In the genomic region with DNA sequence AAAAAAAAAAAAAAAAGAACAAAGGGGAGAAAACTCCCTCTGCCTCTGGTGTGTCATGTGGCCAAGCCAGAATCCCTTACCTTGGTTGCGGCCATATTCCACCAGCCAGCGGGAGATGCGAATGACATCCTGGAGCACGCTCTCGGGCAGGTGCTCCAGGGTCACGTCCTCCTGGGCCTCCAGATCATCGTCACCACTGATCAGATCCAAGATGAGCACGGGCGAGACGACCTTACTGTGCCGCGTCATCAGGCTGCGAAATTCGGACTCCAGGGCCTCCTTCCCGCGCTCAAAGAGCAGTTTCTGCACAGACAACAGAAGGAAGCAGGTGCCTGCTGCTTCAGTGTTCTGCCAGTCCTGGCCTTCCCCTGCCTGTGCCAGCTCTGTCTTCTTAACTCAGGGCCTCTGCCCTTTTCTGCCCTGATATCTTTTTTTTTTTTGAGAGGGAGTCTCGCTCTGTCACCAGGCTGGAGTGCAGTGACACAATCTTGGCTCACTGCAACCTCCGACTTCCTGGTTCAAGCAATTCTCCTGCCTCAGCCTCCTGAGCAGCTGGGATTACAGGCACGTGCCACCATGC, we compare ENCODE assay signal across 41 cellular contexts. TPM values are rescaled to one million over a fixed set of nuclear protein-coding genes. Genes with fewer than 3 reads are reported as not detected.
"Had no signal": no experiment of that assay in that cellular context is flagged by ENCODE, and none has a peak within 500 bp of the region (broad histone marks: within the 10 kb centered on the region; RNA-seq: fewer than 3 reads in every experiment).

No MANE protein-coding gene starts in this region.

- H3K9me3 ChIP-seq: adrenal gland, body of pancreas, esophagus squamous epithelium, gastroesophageal sphincter, heart right ventricle had no signal

- H3K4me3 ChIP-seq: adrenal gland, body of pancreas, cardiac muscle cell, esophagus squamous epithelium, gastroesophageal sphincter, heart right ventricle had no signal

- H3K27me3 ChIP-seq: adrenal gland, body of pancreas, cardiac muscle cell, esophagus squamous epithelium, gastroesophageal sphincter, heart right ventricle had no signal

- H3K9me3 Mint-ChIP-seq: activated CD4-positive, alpha-beta memory T cell treated with anti-CD3 and anti-CD28 coated beads for 36 hours; activated CD4-positive, alpha-beta T cell treated with anti-CD3 and anti-CD28 coated beads, Interleukin-2, amount 10 ng/mL, durations not matched to agents 24 days and 14 days; activated naive CD4-positive, alpha-beta T cell treated with anti-CD3 and anti-CD28 coated beads for 36 hours; activated naive CD4-positive, alpha-beta T cell treated with anti-CD3 and anti-CD28 coated beads, Interleukin-2, amount 50 U/mL, for 24 hours; activated naive CD8-positive, alpha-beta T cell treated with anti-CD3 and anti-CD28 coated beads for 36 hours; activated naive CD8-positive, alpha-beta T cell treated with anti-CD3 and anti-CD28 coated beads, Interleukin-2, amount 50 U/mL, for 24 hours; activated T-helper 1 cell treated with anti-CD3 and anti-CD28 coated beads, Interleukin-12 subunit alpha, Interleukin-12 subunit beta, Interleukin-2, Interleukin-4 antibody, amounts not matched to agents 30 ng/mL and 10 ng/mL and 1 ng/mL, durations not matched to agents 14 hours and 24 hours and 36 hours; activated T-helper 2 cell treated with anti-CD3 and anti-CD28 coated beads, Interferon-gamma antibody, Interleukin-2, Interleukin-4, amounts not matched to agents 10 μg/mL and 5 μg/mL and 100 μg/mL, durations not matched to agents 14 hours and 24 hours and 36 hours; T-cell; T-helper 1 cell treated with Interleukin-12 subunit alpha and Interleukin-12 subunit beta and Interleukin-4 antibody, amounts not matched to agents 30 μg/mL and 1 μg/mL, for 36 hours had no signal

- H3K4me3 Mint-ChIP-seq: activated CD4-positive, alpha-beta memory T cell treated with anti-CD3 and anti-CD28 coated beads for 36 hours; activated CD4-positive, alpha-beta T cell treated with anti-CD3 and anti-CD28 coated beads for 36 hours; activated CD4-positive, alpha-beta T cell treated with anti-CD3 and anti-CD28 coated beads, Interleukin-2, amount 10 ng/mL, durations not matched to agents 24 days and 14 days; activated CD8-positive, alpha-beta memory T cell treated with anti-CD3 and anti-CD28 coated beads, Interleukin-2, amount 10 ng/mL, durations not matched to agents 7 days and 5 days; activated CD8-positive, alpha-beta T cell treated with anti-CD3 and anti-CD28 coated beads, Interleukin-2, amount 10 ng/mL, durations not matched to agents 7 days and 5 days; activated naive CD4-positive, alpha-beta T cell treated with anti-CD3 and anti-CD28 coated beads for 36 hours; activated naive CD4-positive, alpha-beta T cell treated with anti-CD3 and anti-CD28 coated beads, Interleukin-2, amount 50 U/mL, for 24 hours; activated naive CD8-positive, alpha-beta T cell treated with anti-CD3 and anti-CD28 coated beads for 36 hours; activated naive CD8-positive, alpha-beta T cell treated with anti-CD3 and anti-CD28 coated beads, Interleukin-2, amount 50 U/mL, for 24 hours; activated T-helper 1 cell treated with anti-CD3 and anti-CD28 coated beads, Interleukin-12 subunit alpha, Interleukin-12 subunit beta, Interleukin-2, Interleukin-4 antibody, amounts not matched to agents 30 ng/mL and 10 ng/mL and 1 ng/mL, durations not matched to agents 14 hours and 24 hours and 36 hours; T-cell; T-helper 1 cell treated with Interleukin-12 subunit alpha and Interleukin-12 subunit beta and Interleukin-4 antibody, amounts not matched to agents 30 μg/mL and 1 μg/mL, for 36 hours had no signal

- H3K27me3 Mint-ChIP-seq: activated CD4-positive, alpha-beta memory T cell treated with anti-CD3 and anti-CD28 coated beads for 36 hours; activated CD4-positive, alpha-beta T cell treated with anti-CD3 and anti-CD28 coated beads for 36 hours; activated CD4-positive, alpha-beta T cell treated with anti-CD3 and anti-CD28 coated beads, Interleukin-2, amount 10 ng/mL, durations not matched to agents 24 days and 14 days; activated CD8-positive, alpha-beta memory T cell treated with anti-CD3 and anti-CD28 coated beads, Interleukin-2, amount 10 ng/mL, durations not matched to agents 7 days and 5 days; activated naive CD4-positive, alpha-beta T cell treated with anti-CD3 and anti-CD28 coated beads, Interleukin-2, amount 50 U/mL, for 24 hours; activated naive CD8-positive, alpha-beta T cell treated with anti-CD3 and anti-CD28 coated beads for 36 hours; activated naive CD8-positive, alpha-beta T cell treated with anti-CD3 and anti-CD28 coated beads, Interleukin-2, amount 50 U/mL, for 24 hours; T-cell had no signal

- H3K27ac Mint-ChIP-seq: activated CD4-positive, alpha-beta memory T cell treated with anti-CD3 and anti-CD28 coated beads for 36 hours; activated CD4-positive, alpha-beta T cell treated with anti-CD3 and anti-CD28 coated beads for 36 hours; activated CD4-positive, alpha-beta T cell treated with anti-CD3 and anti-CD28 coated beads, Interleukin-2, amount 10 ng/mL, durations not matched to agents 24 days and 14 days; activated CD8-positive, alpha-beta memory T cell treated with anti-CD3 and anti-CD28 coated beads, Interleukin-2, amount 10 ng/mL, durations not matched to agents 7 days and 5 days; activated CD8-positive, alpha-beta T cell treated with anti-CD3 and anti-CD28 coated beads, Interleukin-2, amount 10 ng/mL, durations not matched to agents 7 days and 5 days; activated naive CD4-positive, alpha-beta T cell treated with anti-CD3 and anti-CD28 coated beads for 36 hours; activated naive CD4-positive, alpha-beta T cell treated with anti-CD3 and anti-CD28 coated beads, Interleukin-2, amount 50 U/mL, for 24 hours; activated naive CD8-positive, alpha-beta T cell treated with anti-CD3 and anti-CD28 coated beads for 36 hours; activated naive CD8-positive, alpha-beta T cell treated with anti-CD3 and anti-CD28 coated beads, Interleukin-2, amount 50 U/mL, for 24 hours; activated T-helper 1 cell treated with anti-CD3 and anti-CD28 coated beads, Interleukin-12 subunit alpha, Interleukin-12 subunit beta, Interleukin-2, Interleukin-4 antibody, amounts not matched to agents 30 ng/mL and 10 ng/mL and 1 ng/mL, durations not matched to agents 14 hours and 24 hours and 36 hours; activated T-helper 2 cell treated with anti-CD3 and anti-CD28 coated beads, Interferon-gamma antibody, Interleukin-2, Interleukin-4, amounts not matched to agents 10 μg/mL and 5 μg/mL and 100 μg/mL, durations not matched to agents 14 hours and 24 hours and 36 hours; T-cell; T-helper 1 cell treated with Interleukin-12 subunit alpha and Interleukin-12 subunit beta and Interleukin-4 antibody, amounts not matched to agents 30 μg/mL and 1 μg/mL, for 36 hours had no signal

- H3K27ac ChIP-seq: adrenal gland, body of pancreas, cardiac muscle cell, epithelial cell of prostate, esophagus squamous epithelium, gastroesophageal sphincter, heart right ventricle, WERI-Rb-1 had no signal

- DNase-seq: activated CD4-positive, alpha-beta memory T cell treated with anti-CD3 and anti-CD28 coated beads for 36 hours; activated CD4-positive, alpha-beta T cell treated with anti-CD3 and anti-CD28 coated beads for 36 hours; activated CD4-positive, alpha-beta T cell treated with anti-CD3 and anti-CD28 coated beads, Interleukin-2, amount 10 ng/mL, durations not matched to agents 24 days and 14 days; activated CD4-positive, CD25-positive, alpha-beta regulatory T cell; activated CD4-positive, CD25-positive, alpha-beta regulatory T cell treated with anti-CD3 and anti-CD28 coated beads, Interleukin-2, amount 50 U/mL, for 72 hours; activated CD8-positive, alpha-beta memory T cell treated with anti-CD3 and anti-CD28 coated beads, Interleukin-2, amount 10 ng/mL, durations not matched to agents 7 days and 5 days; activated CD8-positive, alpha-beta memory T cell treated with anti-CD3 and anti-CD28 coated beads, Interleukin-2, amount 50 U/mL, for 4 hours; activated CD8-positive, alpha-beta T cell treated with anti-CD3 and anti-CD28 coated beads, Interleukin-2, amount 10 ng/mL, durations not matched to agents 7 days and 5 days; activated effector memory CD4-positive, alpha-beta T cell treated with anti-CD3 and anti-CD28 coated beads, Interleukin-2, amount 50 U/mL, for 16 hours; activated naive CD4-positive, alpha-beta T cell treated with anti-CD3 and anti-CD28 coated beads for 36 hours; activated naive CD8-positive, alpha-beta T cell treated with anti-CD3 and anti-CD28 coated beads for 36 hours; activated naive CD8-positive, alpha-beta T cell treated with anti-CD3 and anti-CD28 coated beads, Interleukin-2, amount 50 U/mL, for 24 hours; activated T-cell treated with anti-CD3 and anti-CD28 coated beads, Interleukin-2, amount 50 U/mL, for 1 hour; activated T-cell treated with anti-CD3 and anti-CD28 coated beads, Interleukin-2, amount 50 U/mL, for 48 hours; adrenal gland; amygdala; body of pancreas; cortex of kidney; dermis blood vessel endothelial cell; effector CD8-positive, alpha-beta T cell; esophagus squamous epithelium; foreskin melanocyte; heart right ventricle; T-cell; T-helper 9 cell; WERI-Rb-1 had no signal

- FAIRE-seq: colon, endometrium, endothelial cell of umbilical vein had no signal

- ATAC-seq: activated CD4-positive, alpha-beta T cell treated with anti-CD3 and anti-CD28 coated beads for 36 hours; activated CD8-positive, alpha-beta memory T cell treated with anti-CD3 and anti-CD28 coated beads, Interleukin-2, amount 10 ng/mL, durations not matched to agents 7 days and 5 days; activated CD8-positive, alpha-beta T cell treated with anti-CD3 and anti-CD28 coated beads, Interleukin-2, amount 10 ng/mL, durations not matched to agents 7 days and 5 days; activated naive CD8-positive, alpha-beta T cell treated with anti-CD3 and anti-CD28 coated beads, Interleukin-2, amount 50 U/mL, for 24 hours; body of pancreas; gastroesophageal sphincter; T-cell had no signal

RNA-seq across cellular contexts. Expression of gene ZACN, which starts 18.8 kb away (rescaled TPM):
- total RNA-seq: aorta, body of pancreas, cardiac muscle cell, chondrocyte, dermis blood vessel endothelial cell, endothelial cell of umbilical vein, esophagus squamous epithelium, fibroblast of lung, fibroblast of villous mesenchyme, gastroesophageal sphincter, glomerular endothelial cell, heart right ventricle had no signal
- polyA plus RNA-seq: fibroblast of lung had no signal

RNA-seq across cellular contexts. Expression of gene GALR2, which starts 23.2 kb away (rescaled TPM):
- total RNA-seq: adrenal gland, aorta, cardiac muscle cell, chondrocyte, dermis blood vessel endothelial cell, endothelial cell of umbilical vein, fibroblast of lung, fibroblast of villous mesenchyme, gastroesophageal sphincter, glomerular endothelial cell, heart right ventricle had no signal
- polyA plus RNA-seq: aorta, fibroblast of lung had no signal

RNA-seq across cellular contexts. Expression of gene FOXJ1, which starts 43.2 kb away (rescaled TPM):
- total RNA-seq: activated T-helper 1 cell treated with anti-CD3 and anti-CD28 coated beads, Interleukin-12 subunit alpha, Interleukin-12 subunit beta, Interleukin-2, Interleukin-4 antibody, amounts not matched to agents 30 ng/mL and 10 ng/mL and 1 ng/mL, durations not matched to agents 14 hours and 24 hours and 36 hours; aorta; dermis blood vessel endothelial cell; endothelial cell of umbilical vein; fibroblast of lung; fibroblast of villous mesenchyme; gastroesophageal sphincter; heart right ventricle had no signal
- polyA plus RNA-seq: aorta, endothelial cell of umbilical vein, fibroblast of lung had no signal
